ENCODE assay signal across 8 cellular contexts in genomic region chr2:207530160-207531023, GRCh38. TPM values are rescaled to one million over a fixed set of nuclear protein-coding genes. Genes with fewer than 3 reads are reported as not detected.
A peak's percentile ranks its signal among the peaks of the same experiment; 100 is the strongest.
DNase-seq lines count a peak whose midpoint lies in the region; ATAC-seq and TF ChIP-seq lines count a peak whose summit lies in the region.

No MANE protein-coding gene starts in this region.

- peak overlapping the region; percentile 99 for H3K4me3 Mint-ChIP-seq in neural progenitor cell

- no peak for TF ChIP-seq CTCF in Panc1 (IDR thresholded peaks at IDR 0.05)
- TF ChIP-seq CTCF in fibroblast of pulmonary artery (IDR thresholded peaks at IDR 0.05; ENCODE audit: low read length, missing control alignments) = no peak
- TF ChIP-seq CTCF in neural progenitor cell (IDR thresholded peaks at IDR 0.05) = no peak
- peak in 1 of 2 experiments; percentile 6 for TF ChIP-seq CTCF in tibial artery (IDR thresholded peaks at IDR 0.05)

- peak overlapping the region; percentile 100 for H3K9ac ChIP-seq in neural progenitor cell

- no peaks in the 10 kb centered on the region for H3K36me3 ChIP-seq in Panc1 (ENCODE audit: control insufficient read depth, insufficient read depth, low read length)
- H3K36me3 ChIP-seq in neural progenitor cell = peaks cover 4% of the 10 kb centered on the region
- no peaks in the 10 kb centered on the region for H3K36me3 ChIP-seq in tibial artery

- peaks cover 12% of the 10 kb centered on the region for H3K36me3 Mint-ChIP-seq in neural progenitor cell

- H3K4me3 ChIP-seq in Panc1 (ENCODE audit: low read depth in 2 of 2, low read length in 2 of 2) (peak overlapping the region; percentile 87 to 90), fibroblast of pulmonary artery (replicated peaks; ENCODE audit: low read depth, low read length) (peak overlapping the region; percentile 81), neural progenitor cell (peak overlapping the region; percentile 100), tibial artery (peak overlapping the region; percentile 70 to 84)

- H3K27me3 Mint-ChIP-seq in neural progenitor cell (ENCODE audit: insufficient read depth, low read depth) = peaks cover 12% of the 10 kb centered on the region

- peaks cover 53% of the 10 kb centered on the region for H3K79me2 ChIP-seq in neural progenitor cell (ENCODE audit: low read depth)

- BruUV-seq in Panc1 (replicated peaks; lab: Mats Ljungman, UMichigan) = no TSS peak

- H3K9me3 ChIP-seq in Panc1 (ENCODE audit: control insufficient read depth, insufficient read depth, low read depth, low read length) = no peaks in the 10 kb centered on the region
- H3K9me3 ChIP-seq in neural progenitor cell (ENCODE audit: low read depth) = no peaks in the 10 kb centered on the region
- no peaks in the 10 kb centered on the region for H3K9me3 ChIP-seq in tibial artery

- H3K4me1 ChIP-seq in Panc1 (ENCODE audit: control insufficient read depth, insufficient read depth, low read length) (peaks cover 20% of the 10 kb centered on the region), neural progenitor cell (peaks cover 41% of the 10 kb centered on the region), tibial artery (peaks cover 0 to 44% (median 24%) of the 10 kb centered on the region in 4 donors)

- in situ Hi-C loops in Panc1 (cut with HindIII; ENCODE audit: low pct_unique_long_range_greater_than_20kb, low sequenced_read_pairs) = no loop called here

- peak; percentile 3 for ATAC-seq in HG03103 (IDR thresholded peaks at IDR 0.05; ENCODE audit: low read depth, unreplicated experiment)
- ATAC-seq in Panc1 = peak; percentile 14

- H3K27ac ChIP-seq in Panc1 (ENCODE audit: low read length) (peak overlapping the region; percentile 98), neural progenitor cell (peak overlapping the region; percentile 100), tibial artery (peak overlapping the region; percentile 93 to 96)

- POLR2A ChIA-PET in Panc1 (lab: Charles Lee) = interaction anchor here (0.6 to 1.2 kb wide), 10 partner anchors 13 to 1457 kb away, joined by 3 to 7 read pairs (median 4); partner anchors contain the start of genes CCNYL1 and PLEKHM3

- peak overlapping the region; percentile 100 for H3K27ac Mint-ChIP-seq in neural progenitor cell

- H3K27me3 ChIP-seq in Panc1 (ENCODE audit: control insufficient read depth, insufficient read depth, low read length) (no peaks in the 10 kb centered on the region), neural progenitor cell (peaks cover 26% of the 10 kb centered on the region), tibial artery (no peaks in the 10 kb centered on the region)

- no peaks in the 10 kb centered on the region for H3K9me3 Mint-ChIP-seq in neural progenitor cell

- CTCF ChIA-PET in Panc1 (lab: Charles Lee) = interaction anchor here (0.6 to 0.7 kb wide), 3 partner anchors 9 to 1397 kb away, joined by 3 to 6 read pairs (median 3); no protein-coding TSS in a partner anchor

- peak overlapping the region; percentile 90 for H2AFZ ChIP-seq in neural progenitor cell (replicated peaks)

- intact Hi-C loops in Panc1 (cut with micrococcal nuclease; ENCODE audit: unreplicated experiment) (loop anchor here (10.0 kb wide), 1 partner anchor 94 kb away; the partner anchor contains the start of gene METTL21A), tibial artery (cut with DNase I; ENCODE audit: low total_unique reads) (no loop called here)

- peaks cover 17% of the 10 kb centered on the region for H3F3A ChIP-seq in neural progenitor cell (ENCODE audit: low read depth)

- peaks cover 52% of the 10 kb centered on the region for H3K4me1 Mint-ChIP-seq in neural progenitor cell

- peak overlapping the region; percentile 97 for H3K4me2 ChIP-seq in neural progenitor cell

- DNase-seq in NCI-H1417 (lab: John Stamatoyannopoulos, UW) = peak in 2 of 3 experiments; percentile 64 to 71
- DNase-seq in NCI-H1417 treated with DMSO at 0.1 percent for 48 hours (lab: John Stamatoyannopoulos, UW) = no peak
- DNase-seq in Panc1 (ENCODE audit: low read depth, low spot score) = no peak
- DNase-seq in activated T-helper 1 cell treated with anti-CD3 and anti-CD28 coated beads, Interleukin-2, amount 50 U/mL, for 16 hours (ENCODE audit: low read depth in 1 of 2, low spot score in 1 of 2) = peak; percentile 32 to 35
- peak; percentile 51 for DNase-seq in fibroblast of pulmonary artery (ENCODE audit: low read depth)
- DNase-seq in neural progenitor cell (ENCODE audit: low spot score) = peak; percentile 86
- DNase-seq in tibial artery = peak; percentile 42 to 74

- H4K20me1 ChIP-seq in neural progenitor cell (ENCODE audit: low read depth) = peaks cover 49% of the 10 kb centered on the region

RNA-seq across cellular contexts. Expression of gene CREB1, which starts 0.6 kb away (rescaled TPM):
- total RNA-seq in Panc1 (2021; ENCODE audit: unreplicated experiment) = 31.1 TPM
- 16.3 TPM for polyA plus RNA-seq in Panc1 (2012; ENCODE audit: insufficient read length)
- total RNA-seq in neural progenitor cell (ENCODE audit: low replicate concordance) = 118 and 164 TPM in 2 replicates

Comparison
In these comparisons a context has a peak if more than half of its experiments do, and no peak if none do; other contexts are left out.
1. DNase-seq: peak in NCI-H1417 (2 of 3), activated T-helper 1 cell treated with anti-CD3 and anti-CD28 coated beads, Interleukin-2, amount 50 U/mL, for 16 hours (2 of 2), fibroblast of pulmonary artery (single experiment), neural progenitor cell (single experiment) and tibial artery (2 of 2); none in NCI-H1417 treated with DMSO at 0.1 percent for 48 hours (single experiment) and Panc1 (single experiment).
2. Peak in every context shown above with its lines, with median percentiles within 50 percentile points of each other: H3K27ac ChIP-seq and H3K4me3 ChIP-seq.